6 cellular contexts compared by ENCODE assay signal in genomic region chr13:49163162-49163561, GRCh38. TPM values are rescaled to one million over a fixed set of nuclear protein-coding genes. Genes with fewer than 3 reads are reported as not detected.
"Had no signal": no experiment of that assay in that cellular context is flagged by ENCODE, and none has a peak within 500 bp of the region (broad histone marks: within the 10 kb centered on the region; RNA-seq: fewer than 3 reads in every experiment).

No MANE protein-coding gene starts in this region.

RNA-seq across cellular contexts. Expression of gene MLNR, which starts 57.0 kb away (rescaled TPM):
- total RNA-seq: HT-29, HT1080, IMR-90, K562 had no signal
- polyA plus RNA-seq: HepG2, IgD-negative memory B cell, IMR-90, K562 had no signal
